8 cellular contexts compared by ENCODE assay signal in the genomic region with DNA sequence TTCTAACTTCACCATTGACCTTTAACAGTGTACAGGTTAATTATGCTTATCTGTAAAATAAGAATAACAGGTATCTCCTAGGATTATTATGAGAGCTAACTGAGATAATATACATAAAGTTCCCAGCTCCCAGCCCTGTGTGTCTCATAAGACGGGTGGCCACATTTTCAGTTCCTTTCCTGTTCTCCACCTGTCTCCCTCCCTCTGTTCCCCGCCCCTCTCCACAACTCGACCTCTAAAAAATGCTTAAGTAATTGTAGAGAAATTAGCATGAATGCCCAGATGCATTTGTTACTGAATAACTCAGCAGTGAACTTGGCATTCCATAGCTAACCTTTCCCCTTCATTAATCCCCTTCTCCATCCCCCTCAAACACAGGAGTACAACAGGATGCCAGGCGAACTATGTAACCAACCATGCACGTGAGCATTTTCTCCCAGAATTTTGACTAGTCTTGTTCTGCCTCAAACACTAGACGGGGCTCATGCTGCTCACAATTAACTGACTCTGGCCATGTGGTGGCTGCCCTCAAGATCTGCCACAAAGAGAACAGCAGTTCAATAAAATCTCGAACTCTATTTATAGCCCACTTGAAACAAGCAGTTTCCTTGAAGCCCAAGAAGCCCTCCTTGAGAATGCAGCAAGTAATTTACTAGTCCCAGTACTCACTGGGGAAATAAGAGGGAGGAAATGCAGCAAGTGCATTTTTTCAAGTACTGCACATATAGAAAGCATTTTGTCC.
DNase-seq lines count a peak whose midpoint lies in the region; ATAC-seq, FAIRE-seq and TF ChIP-seq lines count a peak whose summit lies in the region.

No MANE protein-coding gene starts in this region.

- peaks cover 23% of the 10 kb centered on the region for H3K4me1 ChIP-seq in ES-I3 (ENCODE audit: insufficient read depth, low read length)
- H3K4me1 ChIP-seq in Panc1 (ENCODE audit: control insufficient read depth, insufficient read depth, low read length) = peaks cover 32% of the 10 kb centered on the region; the same call in 1 of the 2 replicates
- H3K4me1 ChIP-seq in heart right ventricle = peaks cover 15 to 70% (median 37%) of the 10 kb centered on the region in 9 donors
- peaks cover 71% of the 10 kb centered on the region for H3K4me1 ChIP-seq in skeletal muscle satellite cell (ENCODE audit: control insufficient read depth, insufficient read depth, low read length)

- peak overlapping the region; percentile 39 for H3K4me2 ChIP-seq in skeletal muscle satellite cell (ENCODE audit: low read length)

- H3K27ac ChIP-seq in Panc1 (ENCODE audit: low read length) = peak overlapping the region; percentile 32
- peak overlapping the region in 7 of 10 donors; percentile 18 to 68 (median 44) for H3K27ac ChIP-seq in heart right ventricle

- TF ChIP-seq POLR2A in GM12892 (IDR thresholded peaks at IDR 0.05; ENCODE audit: low read depth, low read length) = no peak

- in situ Hi-C loops in Panc1 (cut with HindIII; ENCODE audit: low pct_unique_long_range_greater_than_20kb, low sequenced_read_pairs) = no loop called here

- H3K9me3 ChIP-seq in ES-I3 (ENCODE audit: control insufficient read depth, insufficient read depth, low read length) = no peaks in the 10 kb centered on the region
- no peaks in the 10 kb centered on the region for H3K9me3 ChIP-seq in Panc1 (ENCODE audit: control insufficient read depth, insufficient read depth, low read depth, low read length)
- no peaks in the 10 kb centered on the region for H3K9me3 ChIP-seq in heart right ventricle
- H3K9me3 ChIP-seq in skeletal muscle satellite cell (replicated peaks; ENCODE audit: low read length) = no peaks in the 10 kb centered on the region

- H3K9ac ChIP-seq in ES-I3 (ENCODE audit: low read depth, low read length) (peak overlapping the region; percentile 11), skeletal muscle satellite cell (ENCODE audit: low read depth, low read length) (peak overlapping the region; percentile 36)

- BruUV-seq in Panc1 (replicated peaks; lab: Mats Ljungman, UMichigan) = no TSS peak

- intact Hi-C loops in Panc1 (cut with micrococcal nuclease; ENCODE audit: unreplicated experiment) = loop anchor here (5.0 kb wide), 1 partner anchor 141 kb away; no protein-coding TSS in a partner anchor
- intact Hi-C loops in heart right ventricle (cut with DNase I) = loop anchor here in 2 of 10 donors (2.0 to 10.0 kb wide), 2 partner anchors 29 to 139 kb away; no protein-coding TSS in a partner anchor

- peak; percentile 51 for ATAC-seq in HG03060 (IDR thresholded peaks at IDR 0.05; ENCODE audit: low read depth, unreplicated experiment)
- peak; percentile 70 for ATAC-seq in Panc1
- peak in 7 of 8 donors; percentile 44 to 66 (median 53) for ATAC-seq in heart right ventricle
- ATAC-seq in HG03108 (IDR thresholded peaks at IDR 0.05; ENCODE audit: unreplicated experiment) = no peak

- no peak overlapping the region; a peak in 1 of 4 replicates for H3K4me3 ChIP-seq in Panc1 (ENCODE audit: low read depth in 2 of 2, low read length in 2 of 2)
- no peak overlapping the region for H3K4me3 ChIP-seq in heart right ventricle
- H3K4me3 ChIP-seq in skeletal muscle satellite cell (ENCODE audit: low read length) = no peak overlapping the region

- POLR2A ChIA-PET in Panc1 (lab: Charles Lee) = no interaction called here

- H3K27me3 ChIP-seq in Panc1 (ENCODE audit: control insufficient read depth, insufficient read depth, low read length) = no peaks in the 10 kb centered on the region
- H3K27me3 ChIP-seq in heart right ventricle = no peaks in the 10 kb centered on the region
- H3K27me3 ChIP-seq in skeletal muscle satellite cell (ENCODE audit: control insufficient read depth, insufficient read depth, low read length) = no peaks in the 10 kb centered on the region

- H3K36me3 ChIP-seq in ES-I3 (ENCODE audit: insufficient read depth, low read length) = no peaks in the 10 kb centered on the region
- H3K36me3 ChIP-seq in Panc1 (ENCODE audit: control insufficient read depth, insufficient read depth, low read length) = no peaks in the 10 kb centered on the region
- no peaks in the 10 kb centered on the region for H3K36me3 ChIP-seq in heart right ventricle
- no peaks in the 10 kb centered on the region for H3K36me3 ChIP-seq in skeletal muscle satellite cell (ENCODE audit: insufficient read depth, low read length)

- CTCF ChIA-PET in Panc1 (lab: Charles Lee) = no interaction called here

- no peak for DNase-seq in Panc1 (ENCODE audit: low read depth, low spot score)
- peak in 1 of 2 donors; percentile 19 for DNase-seq in heart right ventricle
- DNase-seq in superior temporal gyrus (ENCODE audit: extremely low spot score) = no peak
- no peak for DNase-seq in GM12892 (ENCODE audit: insufficient read length)

- TF ChIP-seq CTCF in Panc1 (IDR thresholded peaks at IDR 0.05) (peak; percentile 36), heart right ventricle (IDR thresholded peaks at IDR 0.05) (peak in 6 of 9 donors; percentile 11 to 56 (median 27))

- FAIRE-seq in GM12892 (lab: Jason Lieb, UNC) = no peak

- 27 to 30% methylated on average over 7 of the region's 7 CpGs for WGBS in heart right ventricle, 2 donors
